ENCODE assay signal across 17 cellular contexts in genomic region chr11:76270387-76270786, GRCh38.
DNase-seq lines count a peak whose midpoint lies in the region; ATAC-seq, FAIRE-seq and TF ChIP-seq lines count a peak whose summit lies in the region.
"Had no signal": no experiment of that assay in that cellular context is flagged by ENCODE, and none has a peak within 500 bp of the region (broad histone marks: within the 10 kb centered on the region; RNA-seq: fewer than 3 reads in every experiment).

No MANE protein-coding gene starts in this region.

- TF ChIP-seq EP300 in suprapubic skin (IDR thresholded peaks at IDR 0.05), result no peak

- H3K4me1 ChIP-seq in hepatocyte (ENCODE audit: insufficient read depth) (peaks cover 11% of the 10 kb centered on the region), suprapubic skin (peaks cover 30% of the 10 kb centered on the region), GM23338 (ENCODE audit: insufficient read depth) (no peaks in the 10 kb centered on the region)

- peak overlapping the region; percentile 47 for H3K4me2 ChIP-seq in hepatocyte
- H3K4me2 ChIP-seq in GM23338, result no peak overlapping the region

- H3K4me3 ChIP-seq in bronchial epithelial cell (ENCODE audit: low read depth, low read length) (no peak overlapping the region), hepatocyte (no peak overlapping the region), suprapubic skin (no peak overlapping the region), GM23338 (no peak overlapping the region)
- H3K4me3 ChIP-seq: GM12878, upper lobe of left lung had no signal

- WGBS in hepatocyte (ENCODE audit: low lambda C conversion rate, missing lambda C conversion rate), result 35% methylated on average over 1 of the region's 1 CpG
- WGBS in suprapubic skin, result 38% methylated on average over 1 of the region's 1 CpG

- no peak overlapping the region for H3K4me3 Mint-ChIP-seq in GM23338
- H3K4me3 Mint-ChIP-seq: activated CD8-positive, alpha-beta T cell treated with anti-CD3 and anti-CD28 coated beads, Interleukin-2, amount 10 ng/mL, durations not matched to agents 7 days and 5 days; activated T-helper 17 cell treated with anti-CD3 and anti-CD28 coated beads, Interleukin-2, amount 50 U/mL, for 72 hours; CD14-positive monocyte had no signal

- no peaks in the 10 kb centered on the region for H3K36me3 ChIP-seq in bronchial epithelial cell (ENCODE audit: control insufficient read depth, insufficient read depth, low read length)
- no peaks in the 10 kb centered on the region for H3K36me3 ChIP-seq in hepatocyte (replicated peaks; ENCODE audit: insufficient read depth, low read depth)
- no peaks in the 10 kb centered on the region for H3K36me3 ChIP-seq in suprapubic skin
- no peaks in the 10 kb centered on the region for H3K36me3 ChIP-seq in GM23338 (ENCODE audit: insufficient read depth)
- H3K36me3 ChIP-seq: upper lobe of left lung had no signal

- no peak for TF ChIP-seq POLR2A in suprapubic skin (IDR thresholded peaks at IDR 0.05)

- DNase-seq in DMS 273 (lab: John Stamatoyannopoulos, UW; ENCODE audit: unreplicated experiment) (peak; percentile 10), DMS 273 treated with DMSO at 0.1 percent for 48 hours (lab: John Stamatoyannopoulos, UW) (no peak), bronchial epithelial cell (ENCODE audit: low read depth) (peak; percentile 35), hepatocyte (ENCODE audit: low spot score) (peak; percentile 60), suprapubic skin (ENCODE audit: low spot score in 2 of 2) (peak in 1 of 2 donors; percentile 85), NCI-H2196 treated with DMSO at 0.1 percent for 48 hours (lab: John Stamatoyannopoulos, UW; ENCODE audit: unreplicated experiment) (no peak), GM23338 (ENCODE audit: low spot score) (no peak)
- DNase-seq: activated CD8-positive, alpha-beta T cell treated with anti-CD3 and anti-CD28 coated beads, Interleukin-2, amount 10 ng/mL, durations not matched to agents 7 days and 5 days; anterior cingulate cortex; NCI-H2171; upper lobe of left lung had no signal

- H4K20me1 ChIP-seq in hepatocyte (ENCODE audit: insufficient read depth, poor library complexity, severe bottlenecking) (no peaks in the 10 kb centered on the region), GM23338 (replicated peaks; ENCODE audit: insufficient read depth) (no peaks in the 10 kb centered on the region)

- no peaks in the 10 kb centered on the region for H3F3A ChIP-seq in GM23338 (replicated peaks; ENCODE audit: low read depth)

- no peak for ATAC-seq in GM18517 (IDR thresholded peaks at IDR 0.05; ENCODE audit: unreplicated experiment)
- no peak for ATAC-seq in GM23338
- ATAC-seq: activated CD8-positive, alpha-beta T cell treated with anti-CD3 and anti-CD28 coated beads, Interleukin-2, amount 10 ng/mL, durations not matched to agents 7 days and 5 days; activated T-helper 17 cell treated with anti-CD3 and anti-CD28 coated beads, Interleukin-2, amount 50 U/mL, for 72 hours; GM12878; SK-N-SH treated with all-trans-retinoic acid at 6 μM for 48 hours had no signal

- H3K27me3 Mint-ChIP-seq in GM23338 (ENCODE audit: insufficient read depth, low read depth, poor library complexity), result peaks cover 2% of the 10 kb centered on the region

- no peak for TF ChIP-seq CTCF in bronchial epithelial cell (IDR thresholded peaks at IDR 0.05; ENCODE audit: insufficient read depth, low read length, severe bottlenecking)
- TF ChIP-seq CTCF in hepatocyte (IDR thresholded peaks at IDR 0.05; ENCODE audit: poor library complexity), result no peak
- no peak for TF ChIP-seq CTCF in suprapubic skin (IDR thresholded peaks at IDR 0.05)
- TF ChIP-seq CTCF in GM23338 (conservative IDR thresholded peaks at IDR 0.05; ENCODE audit: low read depth in 2 of 2), result no peak

- FAIRE-seq in bronchial epithelial cell (lab: Jason Lieb, UNC), result no peak
- FAIRE-seq: GM12878 had no signal

- no peak overlapping the region for H3K27ac Mint-ChIP-seq in GM23338
- H3K27ac Mint-ChIP-seq: activated CD8-positive, alpha-beta T cell treated with anti-CD3 and anti-CD28 coated beads, Interleukin-2, amount 10 ng/mL, durations not matched to agents 7 days and 5 days; activated T-helper 17 cell treated with anti-CD3 and anti-CD28 coated beads, Interleukin-2, amount 50 U/mL, for 72 hours had no signal

- H3K79me2 ChIP-seq in hepatocyte (no peaks in the 10 kb centered on the region), GM23338 (replicated peaks; ENCODE audit: insufficient read depth) (no peaks in the 10 kb centered on the region)

- peaks cover 14% of the 10 kb centered on the region for H3K9me3 Mint-ChIP-seq in GM23338
- H3K9me3 Mint-ChIP-seq: activated T-helper 17 cell treated with anti-CD3 and anti-CD28 coated beads, Interleukin-2, amount 50 U/mL, for 72 hours had no signal

- no peaks in the 10 kb centered on the region for H3K36me3 Mint-ChIP-seq in GM23338 (ENCODE audit: low read depth)
- H3K36me3 Mint-ChIP-seq: CD14-positive monocyte had no signal

- no peaks in the 10 kb centered on the region for H3K4me1 Mint-ChIP-seq in GM23338
- H3K4me1 Mint-ChIP-seq: activated T-helper 17 cell treated with anti-CD3 and anti-CD28 coated beads, Interleukin-2, amount 50 U/mL, for 72 hours had no signal

- H3K9me3 ChIP-seq in hepatocyte (ENCODE audit: low read depth) (no peaks in the 10 kb centered on the region), suprapubic skin (no peaks in the 10 kb centered on the region)
- H3K9me3 ChIP-seq: upper lobe of left lung had no signal

- H3K27ac ChIP-seq in hepatocyte (peak overlapping the region; percentile 96), suprapubic skin (peak overlapping the region; percentile 83), GM23338 (ENCODE audit: low read depth) (no peak overlapping the region)
- H3K27ac ChIP-seq: 22Rv1 had no signal

- H2AFZ ChIP-seq in hepatocyte, result no peak overlapping the region
- no peak overlapping the region for H2AFZ ChIP-seq in GM23338

- H3K9me2 ChIP-seq in hepatocyte (replicated peaks; ENCODE audit: insufficient read depth) (no peaks in the 10 kb centered on the region), GM23338 (ENCODE audit: insufficient read depth) (peaks cover 8% of the 10 kb centered on the region; the same call in 1 of the 2 replicates)

- no peaks in the 10 kb centered on the region for H3K27me3 ChIP-seq in bronchial epithelial cell (ENCODE audit: control insufficient read depth, insufficient read depth, low read length)
- no peaks in the 10 kb centered on the region for H3K27me3 ChIP-seq in hepatocyte
- H3K27me3 ChIP-seq in suprapubic skin, result no peaks in the 10 kb centered on the region
- no peaks in the 10 kb centered on the region for H3K27me3 ChIP-seq in GM23338 (ENCODE audit: insufficient read depth)
- H3K27me3 ChIP-seq: upper lobe of left lung had no signal

TF ChIP-seq in GM23338, 12 proteins besides CTCF, POLR2A, EP300 and RAD21:
- TF ChIP-seq ZNF114 (CRISPR knock-in tag; IDR thresholded peaks at IDR 0.05), result no peak
- no peak for TF ChIP-seq EZH2 (IDR thresholded peaks at IDR 0.05; ENCODE audit: low read depth, unreplicated experiment)

Comparison
In these comparisons a context has a peak if more than half of its experiments do, and no peak if none do; other contexts are left out.
1. DNase-seq: peak in DMS 273 (single experiment), bronchial epithelial cell (single experiment) and hepatocyte (single experiment); none in DMS 273 treated with DMSO at 0.1 percent for 48 hours (single experiment), NCI-H2196 treated with DMSO at 0.1 percent for 48 hours (single experiment) and GM23338 (single experiment).